Comparison of ENCODE assay signal across 20 cellular contexts in the genomic region with DNA sequence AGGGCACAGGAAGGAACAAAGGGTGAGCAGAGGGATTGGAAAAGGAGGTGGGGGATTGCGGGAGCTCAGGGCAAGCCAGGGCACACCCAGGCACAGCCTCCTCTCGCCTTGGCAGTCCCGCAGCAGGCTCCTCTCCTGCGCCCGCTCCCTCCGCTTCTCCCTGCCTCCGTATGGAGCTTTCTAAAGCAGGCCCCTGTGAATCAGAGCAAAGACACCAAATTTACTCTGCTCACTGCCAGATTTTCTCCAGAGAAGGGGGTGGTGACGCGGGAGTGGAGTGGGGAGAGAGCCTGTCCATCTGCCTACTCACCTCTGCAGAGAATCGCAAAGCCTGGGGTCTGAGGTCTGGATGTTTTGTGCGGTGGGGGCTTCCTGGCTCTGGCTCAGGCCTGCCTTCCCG. TPM values are rescaled to one million over a fixed set of nuclear protein-coding genes. Genes with fewer than 3 reads are reported as not detected.
"Had no signal": no experiment of that assay in that cellular context is flagged by ENCODE, and none has a peak within 500 bp of the region (broad histone marks: within the 10 kb centered on the region; RNA-seq: fewer than 3 reads in every experiment).

No MANE protein-coding gene starts in this region.

- H3K36me3 ChIP-seq: cardiac muscle cell, vagina had no signal

- H3K27me3 ChIP-seq: cardiac muscle cell, testis, vagina had no signal

- H3K4me1 ChIP-seq: testis, vagina had no signal

- H3K27ac ChIP-seq: cardiac muscle cell, testis, vagina, VCaP had no signal

- H3K4me3 ChIP-seq: cardiac muscle cell, testis, vagina had no signal

- H3K9me3 ChIP-seq: testis, vagina had no signal

- ATAC-seq: activated CD8-positive, alpha-beta memory T cell treated with anti-CD3 and anti-CD28 coated beads, Interleukin-2, amount 10 ng/mL, durations not matched to agents 7 days and 5 days; activated CD8-positive, alpha-beta T cell treated with anti-CD3 and anti-CD28 coated beads for 36 hours; left ventricle myocardium superior had no signal

- DNase-seq: activated CD4-positive, alpha-beta T cell treated with anti-CD3 and anti-CD28 coated beads, Interleukin-2, amount 10 ng/mL, durations not matched to agents 7 days and 5 days; activated CD4-positive, CD25-positive, alpha-beta regulatory T cell treated with anti-CD3 and anti-CD28 coated beads, Interleukin-2, amount 50 U/mL, for 72 hours; activated CD8-positive, alpha-beta memory T cell treated with anti-CD3 and anti-CD28 coated beads, Interleukin-2, amount 10 ng/mL, durations not matched to agents 7 days and 5 days; activated CD8-positive, alpha-beta T cell treated with anti-CD3 and anti-CD28 coated beads for 36 hours; activated effector memory CD4-positive, alpha-beta T cell treated with anti-CD3 and anti-CD28 coated beads, Interleukin-2, amount 50 U/mL, for 16 hours; activated naive CD4-positive, alpha-beta T cell treated with anti-CD3 and anti-CD28 coated beads, Interleukin-2, amount 10 ng/mL, durations not matched to agents 7 days and 5 days; activated T-cell treated with anti-CD3 and anti-CD28 coated beads for 4 hours; effector CD8-positive, alpha-beta T cell; erythroblast; foreskin melanocyte; hippocampal formation; left ventricle myocardium superior; mammary epithelial cell; midbrain; stimulated activated CD4-positive, alpha-beta T cell treated with anti-CD3 and anti-CD28 coated beads, Interleukin-4, amount 100 ng/mL, for 1 hour; stimulated activated naive CD4-positive, alpha-beta T cell; testis had no signal

RNA-seq across cellular contexts. Expression of gene ATP2B2, which starts 20.0 kb away (rescaled TPM):
- total RNA-seq: activated CD4-positive, alpha-beta T cell treated with anti-CD3 and anti-CD28 coated beads, Interleukin-2, amount 10 ng/mL, durations not matched to agents 7 days and 5 days; activated CD8-positive, alpha-beta memory T cell treated with anti-CD3 and anti-CD28 coated beads, Interleukin-2, amount 10 ng/mL, durations not matched to agents 7 days and 5 days; activated CD8-positive, alpha-beta T cell treated with anti-CD3 and anti-CD28 coated beads for 36 hours; left ventricle myocardium superior; mammary epithelial cell had no signal
- polyA plus RNA-seq: mammary epithelial cell had no signal
